ENCODE assay signal across 8 cellular contexts in genomic region chr11:46896719-46897406, GRCh38. TPM values are rescaled to one million over a fixed set of nuclear protein-coding genes. Genes with fewer than 3 reads are reported as not detected.
DNase-seq lines count a peak whose midpoint lies in the region; TF ChIP-seq lines count a peak whose summit lies in the region.

No MANE protein-coding gene starts in this region.

- H3K9me3 ChIP-seq in prostate gland: no peaks in the 10 kb centered on the region

- no peaks in the 10 kb centered on the region for H3K27me3 ChIP-seq in prostate gland (replicated peaks; ENCODE audit: insufficient read depth)

- no peaks in the 10 kb centered on the region for H3K36me3 ChIP-seq in prostate gland

- no peak overlapping the region for H3K27ac ChIP-seq in prostate gland

- TF ChIP-seq POLR2A in prostate gland (IDR thresholded peaks at IDR 0.05): no peak

- H3K4me3 ChIP-seq in AG10803 (ENCODE audit: low read length) (no peak overlapping the region), prostate gland (no peak overlapping the region)

- peak; percentile 27; the same call in 1 of the 2 replicates for TF ChIP-seq CTCF in AG10803 (conservative IDR thresholded peaks at IDR 0.05; ENCODE audit: low read length)
- peak; percentile 16 for TF ChIP-seq CTCF in GM13976 (IDR thresholded peaks at IDR 0.05; ENCODE audit: borderline replicate concordance, control extremely low read depth, extremely low read depth, insufficient read depth, missing control alignments)
- TF ChIP-seq CTCF in prostate gland (IDR thresholded peaks at IDR 0.05): no peak

- DNase-seq in AG10803 (ENCODE audit: low read depth) (peak; percentile 39), GM13976 (ENCODE audit: low spot score) (peak; percentile 65), NCI-H526 (lab: John Stamatoyannopoulos, UW) (peak; percentile 75), T47D (ENCODE audit: low read depth in 1 of 2, low spot score in 1 of 2) (peak; percentile 57 to 87), renal cortical epithelial cell (ENCODE audit: low read depth) (peak; percentile 47), prostate gland (ENCODE audit: low spot score) (no peak), activated gamma-delta T cell (lab: John Stamatoyannopoulos, UW) (no peak), GDM1 (lab: John Stamatoyannopoulos, UW) (no peak)

- intact Hi-C loops in prostate gland (cut with DNase I): no loop called here

- no peaks in the 10 kb centered on the region for H3K4me1 ChIP-seq in prostate gland (replicated peaks)

- in situ Hi-C loops in GM13976 (cut with MboI; ENCODE audit: low sequenced_read_pairs, unreplicated experiment): no loop called here
- in situ Hi-C loops in T47D (cut with HindIII; ENCODE audit: low pct_unique_long_range_greater_than_20kb, low sequenced_read_pairs): no loop called here

- 95% methylated on average over 10 of the region's 10 CpGs for WGBS in prostate gland

RNA-seq across cellular contexts. Expression of gene LRP4, which starts 21.5 kb away (rescaled TPM):
- total RNA-seq in renal cortical epithelial cell: 4.0 and 17.7 TPM in 2 replicates
- 10 to 100 TPM in 1 of 2 donors, 1 to 10 TPM in 1; 8.6 to 10.8 TPM for total RNA-seq in prostate gland

RNA-seq across cellular contexts. Expression of gene CSTPP1, which starts 39.7 kb away (rescaled TPM):
- total RNA-seq in renal cortical epithelial cell: 23.3 and 34.3 TPM in 2 replicates
- total RNA-seq in prostate gland: 10 to 100 TPM; 28.5 to 47.0 TPM

RNA-seq across cellular contexts. Expression of gene CKAP5, which starts 50.8 kb away (rescaled TPM):
- total RNA-seq in renal cortical epithelial cell (56.1 and 97.0 TPM in 2 replicates), prostate gland (10 to 100 TPM; 31.6 to 58.8 TPM)

Comparison
In these comparisons a context has a peak if more than half of its experiments do, and no peak if none do; other contexts are left out.
1. DNase-seq: peak in AG10803 (single experiment), GM13976 (single experiment), NCI-H526 (2 of 2), T47D (2 of 2) and renal cortical epithelial cell (single experiment); none in prostate gland (single experiment), activated gamma-delta T cell (single experiment) and GDM1 (single experiment).
2. CTCF ChIP-seq: peak in AG10803 (single experiment) and GM13976 (single experiment); none in prostate gland (0 of 4).